Comparison of ENCODE assay signal across 8 cellular contexts in the genomic region with DNA sequence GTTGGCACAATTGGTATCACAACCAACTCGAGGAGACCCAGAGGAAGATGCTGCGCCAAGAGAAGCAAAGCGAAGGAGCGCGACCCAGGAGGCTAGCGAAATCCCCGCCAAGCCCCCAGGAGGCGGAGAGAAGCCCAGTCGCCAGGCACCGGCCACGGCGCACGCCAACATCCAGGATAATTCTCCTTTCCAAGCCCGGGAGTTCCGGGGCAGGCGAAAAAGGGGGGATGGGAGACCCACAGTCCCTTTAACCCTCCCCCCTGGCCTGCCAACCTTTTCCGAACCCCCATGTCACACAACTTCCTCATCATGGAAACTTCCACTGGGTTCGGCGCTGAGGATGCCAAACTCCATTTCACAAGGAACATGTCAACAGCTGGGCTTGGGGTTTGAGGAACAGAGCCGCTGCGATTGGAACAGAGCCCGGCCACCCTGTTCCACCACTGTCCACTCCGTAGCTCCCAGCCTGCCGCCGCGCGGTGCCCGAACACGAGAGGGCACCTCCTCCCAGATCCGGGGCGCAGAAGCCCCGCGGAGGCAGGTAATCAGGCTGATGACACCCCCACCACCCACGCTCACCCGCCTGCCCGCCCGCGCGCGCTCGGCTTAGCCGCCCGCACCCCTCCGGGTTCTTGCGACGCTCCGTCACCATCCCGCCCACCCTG. TPM values are rescaled to one million over a fixed set of nuclear protein-coding genes. Genes with fewer than 3 reads are reported as not detected.
A peak's percentile ranks its signal among the peaks of the same experiment; 100 is the strongest.
DNase-seq lines count a peak whose midpoint lies in the region; ATAC-seq and TF ChIP-seq lines count a peak whose summit lies in the region.

No MANE protein-coding gene starts in this region.

- H3K4me1 Mint-ChIP-seq in T-cell = peaks cover 0 to 2% (median 0%) of the 10 kb centered on the region in 3 donors
- H3K4me1 Mint-ChIP-seq in naive B cell = peaks cover 15 to 23% (median 16%) of the 10 kb centered on the region in 3 donors

- H3K9me3 Mint-ChIP-seq in T-cell = no peaks in the 10 kb centered on the region
- no peaks in the 10 kb centered on the region for H3K9me3 Mint-ChIP-seq in naive B cell

- peak overlapping the region; percentile 12 for H3K27ac ChIP-seq in foreskin keratinocyte

- DNase-seq in T-cell (no peak), foreskin keratinocyte (no peak), naive B cell (peak; percentile 52), NCI-H446 treated with DMSO at 0.1 percent for 48 hours (lab: John Stamatoyannopoulos, UW) (no peak), GM10248 (ENCODE audit: extremely low spot score) (no peak)

- no peaks in the 10 kb centered on the region for H3K4me1 ChIP-seq in foreskin keratinocyte

- CTCF ChIA-PET in T-cell (lab: Charles Lee) = no interaction called here
- CTCF ChIA-PET in GM10248 (lab: Yijun Ruan, JAX) = no interaction called here

- H3K27me3 Mint-ChIP-seq in T-cell (peaks cover 43 to 46% of the 10 kb centered on the region in 2 donors), naive B cell (peaks cover 0 to 7% (median 5%) of the 10 kb centered on the region in 3 donors)

- H3K27ac Mint-ChIP-seq in T-cell (peak overlapping the region in 1 of 2 donors; percentile 66), naive B cell (peak overlapping the region; percentile 71 to 95 (median 86))

- ATAC-seq in GM19372 (IDR thresholded peaks at IDR 0.05; ENCODE audit: low read depth, unreplicated experiment) (peak; percentile 2), T-cell (replicated peaks in 1 of 4) (no peak), foreskin keratinocyte (peak; percentile 23), naive B cell (ENCODE audit: low read depth in 2 of 2) (peak; percentile 44 to 56), GM18517 (IDR thresholded peaks at IDR 0.05; ENCODE audit: unreplicated experiment) (no peak), GM21515 (IDR thresholded peaks at IDR 0.05; ENCODE audit: unreplicated experiment) (no peak)

- H3K4me3 Mint-ChIP-seq in T-cell = peak overlapping the region in 2 of 3 donors; percentile 13 to 37
- peak overlapping the region; percentile 87 to 98 (median 96) for H3K4me3 Mint-ChIP-seq in naive B cell

- TF ChIP-seq CTCF in foreskin keratinocyte (conservative IDR thresholded peaks at IDR 0.05) (peak; percentile 20), GM10248 (IDR thresholded peaks at IDR 0.05; ENCODE audit: control extremely low read depth, extremely low read depth, low read depth, missing control alignments) (no peak)

- no peaks in the 10 kb centered on the region for H3K36me3 Mint-ChIP-seq in T-cell
- peaks cover 0 to 7% of the 10 kb centered on the region in 2 donors for H3K36me3 Mint-ChIP-seq in naive B cell

- H3K27me3 ChIP-seq in foreskin keratinocyte = no peaks in the 10 kb centered on the region

- POLR2A ChIA-PET in T-cell (lab: Charles Lee) (no interaction called here), GM10248 (lab: Yijun Ruan, JAX) (no interaction called here)

RNA-seq across cellular contexts. Expression of a gene that starts 0.6 kb away (rescaled TPM):
- total RNA-seq in T-cell (under 1 TPM in 3 of 5 donors, not detected in 2; 0.03 to 0.29 (median 0.19) TPM), foreskin keratinocyte (3.1 and 3.9 TPM in 2 replicates)
- polyA plus RNA-seq in foreskin keratinocyte (0.93 and 0.98 TPM in 2 replicates), naive B cell (ENCODE audit: low read depth in 6 of 6) (1 to 10 TPM in 5 of 6 donors, under 1 TPM in 1; 0.38 to 5.1 (median 1.8) TPM)

Comparison
In these comparisons a context has a peak if more than half of its experiments do, and no peak if none do; other contexts are left out.
1. ATAC-seq: peak in GM19372 (single experiment), foreskin keratinocyte (single experiment) and naive B cell (2 of 2); none in T-cell (0 of 4), GM18517 (single experiment) and GM21515 (single experiment).